32 cellular contexts compared by ENCODE assay signal in genomic region chr20:33009214-33010132, GRCh38. TPM values are rescaled to one million over a fixed set of nuclear protein-coding genes. Genes with fewer than 3 reads are reported as not detected.
A peak's percentile ranks its signal among the peaks of the same experiment; 100 is the strongest.
DNase-seq lines count a peak whose midpoint lies in the region; ATAC-seq, FAIRE-seq and TF ChIP-seq lines count a peak whose summit lies in the region.
"Had no signal": no experiment of that assay in that cellular context is flagged by ENCODE, and none has a peak within 500 bp of the region (broad histone marks: within the 10 kb centered on the region; RNA-seq: fewer than 3 reads in every experiment).

No MANE protein-coding gene starts in this region.

- no peak for ATAC-seq in stimulated activated effector memory CD8-positive, alpha-beta T cell treated with anti-CD3 and anti-CD28 coated beads, Interleukin-12 subunit alpha, Interleukin-12 subunit beta, amount 100 ng/mL, for 72 hours
- ATAC-seq: activated T-cell treated with anti-CD3 and anti-CD28 coated beads, Interleukin-2, amount 50 U/mL, for 4 hours had no signal

- H3K4me3 ChIP-seq in BLaER1 (no peak overlapping the region), endodermal cell (ENCODE audit: low read length) (no peak overlapping the region)
- H3K4me3 ChIP-seq: esophagus squamous epithelium, HAP-1, smooth muscle cell, uterus had no signal

- 81 to 89% methylated on average over 14 to 19 of the region's 19 CpGs for WGBS in endodermal cell (ENCODE audit: insufficient coverage in 1 of 2, insufficient read length in 1 of 2), 2 experiments

- H3K27me3 ChIP-seq in BLaER1, result no peaks in the 10 kb centered on the region; the same call in 1 of the 2 replicates
- no peaks in the 10 kb centered on the region for H3K27me3 ChIP-seq in endodermal cell (ENCODE audit: control insufficient read depth, insufficient read depth, low read length, poor library complexity, severe bottlenecking)
- H3K27me3 ChIP-seq: uterus had no signal

- FAIRE-seq in GM12892 (lab: Jason Lieb, UNC), result no peak

- H3K27me3 Mint-ChIP-seq in nephron progenitor cell (ENCODE audit: low read depth, poor library complexity) (peaks cover 20% of the 10 kb centered on the region), endodermal cell (ENCODE audit: insufficient read depth) (no peaks in the 10 kb centered on the region)
- H3K27me3 Mint-ChIP-seq: activated CD4-positive, alpha-beta memory T cell treated with anti-CD3 and anti-CD28 coated beads, Interleukin-2, amount 10 ng/mL, durations not matched to agents 7 days and 5 days; CD4-positive, alpha-beta T cell had no signal

- peak; percentile 19 for DNase-seq in HK-2 (ENCODE audit: unreplicated experiment)
- DNase-seq in SK-MEL-5 (ENCODE audit: low read depth, low spot score), result peak; percentile 48
- DNase-seq in nephron progenitor cell, result peak; percentile 56
- no peak for DNase-seq in GM12892 (ENCODE audit: insufficient read length)
- DNase-seq in SKM-1 (lab: John Stamatoyannopoulos, UW; ENCODE audit: unreplicated experiment), result no peak
- no peak for DNase-seq in stimulated activated effector memory CD8-positive, alpha-beta T cell treated with anti-CD3 and anti-CD28 coated beads, Interleukin-12 subunit alpha, Interleukin-12 subunit beta, amount 100 ng/mL, for 72 hours (ENCODE audit: low spot score in 2 of 2)
- DNase-seq in endodermal cell, result no peak
- DNase-seq: ACHN; activated CD4-positive, alpha-beta memory T cell treated with anti-CD3 and anti-CD28 coated beads, Interleukin-2, amount 10 ng/mL, durations not matched to agents 7 days and 5 days; activated naive CD4-positive, alpha-beta T cell treated with anti-CD3 and anti-CD28 coated beads, Interleukin-2, amount 10 ng/mL, durations not matched to agents 7 days and 5 days; activated T-cell treated with anti-CD3 and anti-CD28 coated beads, Interleukin-2, amount 50 U/mL, for 4 hours; aorta; CD4-positive, alpha-beta T cell; effector CD4-positive, alpha-beta T cell; esophagus squamous epithelium; IMR-90; left cardiac atrium; NCI-H1436 treated with DMSO at 0.1 percent for 48 hours; NCI-H446; Right ventricle myocardium superior; stimulated activated CD4-positive, alpha-beta T cell treated with anti-CD3 and anti-CD28 coated beads, Interleukin-4, amount 100 ng/mL, for 4 hours; T-helper 1 cell; uterus; WERI-Rb-1 had no signal

- peak overlapping the region; percentile 45 for H3K27ac ChIP-seq in BLaER1
- no peak overlapping the region for H3K27ac ChIP-seq in endodermal cell (ENCODE audit: low read depth, low read length)
- H3K27ac ChIP-seq: esophagus squamous epithelium, uterus, WERI-Rb-1 had no signal

- H3K9me3 Mint-ChIP-seq in nephron progenitor cell (peaks cover 5% of the 10 kb centered on the region), endodermal cell (peaks cover 3% of the 10 kb centered on the region)
- peaks cover 4% of the 10 kb centered on the region for H3K9me3 Mint-ChIP-seq in stimulated activated effector memory CD8-positive, alpha-beta T cell treated with anti-CD3 and anti-CD28 coated beads, Interleukin-12 subunit alpha, Interleukin-12 subunit beta, amount 100 ng/mL, for 72 hours

- H3K4me2 ChIP-seq in BLaER1, result peak overlapping the region; percentile 78
- H3K4me2 ChIP-seq: smooth muscle cell had no signal

- H3K4me1 ChIP-seq in BLaER1 (peaks cover 41% of the 10 kb centered on the region), endodermal cell (ENCODE audit: control insufficient read depth, insufficient read depth, low read length) (peaks cover 2% of the 10 kb centered on the region)
- H3K4me1 ChIP-seq: HAP-1, uterus had no signal

- H3K36me3 Mint-ChIP-seq in nephron progenitor cell (ENCODE audit: low read depth), result no peaks in the 10 kb centered on the region
- no peaks in the 10 kb centered on the region for H3K36me3 Mint-ChIP-seq in stimulated activated effector memory CD8-positive, alpha-beta T cell treated with anti-CD3 and anti-CD28 coated beads, Interleukin-12 subunit alpha, Interleukin-12 subunit beta, amount 100 ng/mL, for 72 hours
- H3K36me3 Mint-ChIP-seq in endodermal cell (ENCODE audit: low read depth), result no peaks in the 10 kb centered on the region
- H3K36me3 Mint-ChIP-seq: activated naive CD4-positive, alpha-beta T cell treated with anti-CD3 and anti-CD28 coated beads, Interleukin-2, amount 10 ng/mL, durations not matched to agents 7 days and 5 days; mesothelial cell of epicardium had no signal

- TF ChIP-seq CTCF in nephron progenitor cell (IDR thresholded peaks at IDR 0.05), result no peak
- TF ChIP-seq CTCF in endodermal cell (conservative IDR thresholded peaks at IDR 0.05), result no peak

- H3K36me3 ChIP-seq in BLaER1 (no peaks in the 10 kb centered on the region), endodermal cell (ENCODE audit: control insufficient read depth, insufficient read depth, low read length) (no peaks in the 10 kb centered on the region)
- H3K36me3 ChIP-seq: esophagus squamous epithelium, HAP-1, uterus, WERI-Rb-1 had no signal

- H3K9me3 ChIP-seq in BLaER1 (no peaks in the 10 kb centered on the region), endodermal cell (ENCODE audit: control insufficient read depth, low read length) (peaks cover 5% of the 10 kb centered on the region)
- H3K9me3 ChIP-seq: esophagus squamous epithelium, uterus had no signal

- in situ Hi-C loops in SK-MEL-5 (cut with HindIII; ENCODE audit: low pct_unique_long_range_greater_than_20kb, low sequenced_read_pairs), result no loop called here

- no peaks in the 10 kb centered on the region for H4K20me1 ChIP-seq in BLaER1

- H3K9ac ChIP-seq in BLaER1, result peak overlapping the region; percentile 30; the same call in 1 of the 2 replicates
- H3K9ac ChIP-seq in endodermal cell (ENCODE audit: extremely low read depth, low read length, poor library complexity, severe bottlenecking), result no peak overlapping the region

- peak overlapping the region; percentile 5 for H3K27ac Mint-ChIP-seq in nephron progenitor cell
- no peak overlapping the region for H3K27ac Mint-ChIP-seq in stimulated activated effector memory CD8-positive, alpha-beta T cell treated with anti-CD3 and anti-CD28 coated beads, Interleukin-12 subunit alpha, Interleukin-12 subunit beta, amount 100 ng/mL, for 72 hours
- H3K27ac Mint-ChIP-seq in endodermal cell, result no peak overlapping the region
- H3K27ac Mint-ChIP-seq: activated CD4-positive, alpha-beta memory T cell treated with anti-CD3 and anti-CD28 coated beads, Interleukin-2, amount 10 ng/mL, durations not matched to agents 7 days and 5 days; activated naive CD4-positive, alpha-beta T cell treated with anti-CD3 and anti-CD28 coated beads, Interleukin-2, amount 10 ng/mL, durations not matched to agents 7 days and 5 days; CD4-positive, alpha-beta T cell; mesothelial cell of epicardium; nephron had no signal

- TF ChIP-seq POLR2A in GM12892 (IDR thresholded peaks at IDR 0.05; ENCODE audit: low read depth, low read length), result no peak

- H3K4me1 Mint-ChIP-seq in nephron progenitor cell (peaks cover 25% of the 10 kb centered on the region), endodermal cell (peaks cover 10% of the 10 kb centered on the region)
- H3K4me1 Mint-ChIP-seq in stimulated activated effector memory CD8-positive, alpha-beta T cell treated with anti-CD3 and anti-CD28 coated beads, Interleukin-12 subunit alpha, Interleukin-12 subunit beta, amount 100 ng/mL, for 72 hours, result peaks cover 5% of the 10 kb centered on the region
- H3K4me1 Mint-ChIP-seq: activated CD4-positive, alpha-beta memory T cell treated with anti-CD3 and anti-CD28 coated beads, Interleukin-2, amount 10 ng/mL, durations not matched to agents 7 days and 5 days; activated naive CD4-positive, alpha-beta T cell treated with anti-CD3 and anti-CD28 coated beads, Interleukin-2, amount 10 ng/mL, durations not matched to agents 7 days and 5 days; mesothelial cell of epicardium; nephron had no signal

- H3K4me3 Mint-ChIP-seq in nephron progenitor cell (no peak overlapping the region), endodermal cell (no peak overlapping the region)
- no peak overlapping the region for H3K4me3 Mint-ChIP-seq in stimulated activated effector memory CD8-positive, alpha-beta T cell treated with anti-CD3 and anti-CD28 coated beads, Interleukin-12 subunit alpha, Interleukin-12 subunit beta, amount 100 ng/mL, for 72 hours
- H3K4me3 Mint-ChIP-seq: activated CD4-positive, alpha-beta memory T cell treated with anti-CD3 and anti-CD28 coated beads, Interleukin-2, amount 10 ng/mL, durations not matched to agents 7 days and 5 days; activated naive CD4-positive, alpha-beta T cell treated with anti-CD3 and anti-CD28 coated beads, Interleukin-2, amount 10 ng/mL, durations not matched to agents 7 days and 5 days; activated T-cell treated with anti-CD3 and anti-CD28 coated beads, Interleukin-2, amount 50 U/mL, for 4 hours; CD4-positive, alpha-beta T cell; mesothelial cell of epicardium; nephron had no signal

RNA-seq across cellular contexts. Expression of gene BPIFB2, which starts 2.0 kb away (rescaled TPM):
- not detected in 2 replicates for total RNA-seq in SK-MEL-5 (2014; rRNA removed; shearing (Covaris generic))
- polyA plus RNA-seq in SK-MEL-5 (2015; cell fraction: cytosol; rRNA removed), result not detected in 2 replicates
- not detected in 2 replicates for polyA plus RNA-seq in SK-MEL-5 (2015; cell fraction: nucleus; rRNA removed)
- not detected for polyA plus RNA-seq in GM12892 (2012; ENCODE audit: missing spikeins)
- not detected for total RNA-seq in endodermal cell
- not detected for polyA plus RNA-seq in endodermal cell (2013, experiment 1 of 2)
- polyA plus RNA-seq in endodermal cell (2013, experiment 2 of 2), result not detected
- total RNA-seq: activated CD4-positive, alpha-beta memory T cell treated with anti-CD3 and anti-CD28 coated beads, Interleukin-2, amount 10 ng/mL, durations not matched to agents 7 days and 5 days; aorta; CD4-positive, alpha-beta T cell; glomerular endothelial cell; IMR-90; left cardiac atrium; M059J; mesothelial cell of epicardium; Right ventricle myocardium superior; smooth muscle cell; subcutaneous adipose tissue; uterus had no signal
- polyA plus RNA-seq: aorta, IMR-90, smooth muscle cell had no signal

RNA-seq across cellular contexts. Expression of gene SUN5, which starts 5.2 kb away (rescaled TPM):
- not detected in 2 replicates for total RNA-seq in SK-MEL-5 (2014; rRNA removed; shearing (Covaris generic))
- not detected in 2 replicates for polyA plus RNA-seq in SK-MEL-5 (2015; cell fraction: cytosol; rRNA removed)
- not detected in 2 replicates for polyA plus RNA-seq in SK-MEL-5 (2015; cell fraction: nucleus; rRNA removed)
- polyA plus RNA-seq in GM12892 (2012; ENCODE audit: missing spikeins), result not detected
- not detected for total RNA-seq in endodermal cell
- polyA plus RNA-seq in endodermal cell (2013, experiment 1 of 2), result not detected
- not detected for polyA plus RNA-seq in endodermal cell (2013, experiment 2 of 2)
- total RNA-seq: activated CD4-positive, alpha-beta memory T cell treated with anti-CD3 and anti-CD28 coated beads, Interleukin-2, amount 10 ng/mL, durations not matched to agents 7 days and 5 days; activated T-cell treated with anti-CD3 and anti-CD28 coated beads, Interleukin-2, amount 50 U/mL, for 4 hours; aorta; CD4-positive, alpha-beta T cell; esophagus squamous epithelium; glomerular endothelial cell; IMR-90; left cardiac atrium; M059J; mesothelial cell of epicardium; Right ventricle myocardium superior; smooth muscle cell; subcutaneous adipose tissue; uterus had no signal
- polyA plus RNA-seq: aorta, IMR-90, smooth muscle cell had no signal

RNA-seq across cellular contexts. Expression of gene BPIFB6, which starts 22.0 kb away (rescaled TPM):
- not detected in 2 replicates for total RNA-seq in SK-MEL-5 (2014; rRNA removed; shearing (Covaris generic))
- polyA plus RNA-seq in SK-MEL-5 (2015; cell fraction: cytosol; rRNA removed), result not detected in 2 replicates
- polyA plus RNA-seq in SK-MEL-5 (2015; cell fraction: nucleus; rRNA removed), result not detected in 2 replicates
- polyA plus RNA-seq in GM12892 (2012; ENCODE audit: missing spikeins), result 0.15 TPM
- not detected for total RNA-seq in endodermal cell
- polyA plus RNA-seq in endodermal cell (2013, experiment 1 of 2), result not detected
- not detected for polyA plus RNA-seq in endodermal cell (2013, experiment 2 of 2)
- total RNA-seq: activated CD4-positive, alpha-beta memory T cell treated with anti-CD3 and anti-CD28 coated beads, Interleukin-2, amount 10 ng/mL, durations not matched to agents 7 days and 5 days; activated T-cell treated with anti-CD3 and anti-CD28 coated beads, Interleukin-2, amount 50 U/mL, for 4 hours; aorta; CD4-positive, alpha-beta T cell; esophagus squamous epithelium; glomerular endothelial cell; IMR-90; left cardiac atrium; M059J; mesothelial cell of epicardium; Right ventricle myocardium superior; smooth muscle cell; subcutaneous adipose tissue; uterus had no signal
- polyA plus RNA-seq: aorta, IMR-90, smooth muscle cell had no signal

RNA-seq across cellular contexts. Expression of gene BPIFB3, which starts 44.2 kb away (rescaled TPM):
- not detected in 2 replicates for total RNA-seq in SK-MEL-5 (2014; rRNA removed; shearing (Covaris generic))
- not detected in 2 replicates for polyA plus RNA-seq in SK-MEL-5 (2015; cell fraction: cytosol; rRNA removed)
- not detected in 2 replicates for polyA plus RNA-seq in SK-MEL-5 (2015; cell fraction: nucleus; rRNA removed)
- polyA plus RNA-seq in GM12892 (2012; ENCODE audit: missing spikeins), result not detected
- total RNA-seq in endodermal cell, result not detected
- polyA plus RNA-seq in endodermal cell (2013, experiment 1 of 2), result not detected
- not detected for polyA plus RNA-seq in endodermal cell (2013, experiment 2 of 2)
- total RNA-seq: activated CD4-positive, alpha-beta memory T cell treated with anti-CD3 and anti-CD28 coated beads, Interleukin-2, amount 10 ng/mL, durations not matched to agents 7 days and 5 days; activated T-cell treated with anti-CD3 and anti-CD28 coated beads, Interleukin-2, amount 50 U/mL, for 4 hours; aorta; CD4-positive, alpha-beta T cell; esophagus squamous epithelium; glomerular endothelial cell; IMR-90; left cardiac atrium; M059J; mesothelial cell of epicardium; Right ventricle myocardium superior; smooth muscle cell; subcutaneous adipose tissue; uterus had no signal
- polyA plus RNA-seq: aorta, IMR-90, smooth muscle cell had no signal

Comparison
In these comparisons a context has a peak if more than half of its experiments do, and no peak if none do; other contexts are left out.
1. DNase-seq: peak in HK-2 (single experiment), SK-MEL-5 (single experiment) and nephron progenitor cell (single experiment); none in GM12892 (single experiment), SKM-1 (single experiment), stimulated activated effector memory CD8-positive, alpha-beta T cell treated with anti-CD3 and anti-CD28 coated beads, Interleukin-12 subunit alpha, Interleukin-12 subunit beta, amount 100 ng/mL, for 72 hours (0 of 2) and endodermal cell (single experiment).